13 cellular contexts compared by ENCODE assay signal in genomic region chr9:136231478-136232297, GRCh38. TPM values are rescaled to one million over a fixed set of nuclear protein-coding genes. Genes with fewer than 3 reads are reported as not detected.
DNase-seq lines count a peak whose midpoint lies in the region; ATAC-seq, FAIRE-seq and TF ChIP-seq lines count a peak whose summit lies in the region.
"Had no signal": no experiment of that assay in that cellular context is flagged by ENCODE, and none has a peak within 500 bp of the region (broad histone marks: within the 10 kb centered on the region; RNA-seq: fewer than 3 reads in every experiment).

No MANE protein-coding gene starts in this region.

- DNase-seq in left ventricle myocardium inferior (no peak), cardiac septum (ENCODE audit: low spot score) (no peak), T-helper 22 cell (ENCODE audit: low read depth) (peak; percentile 14), HTR-8/SVneo (ENCODE audit: insufficient read length, low spot score) (no peak), islet precursor cell (no peak), GM23248 (no peak)
- no peak for DNase-seq in central memory CD8-positive, alpha-beta T cell (ENCODE audit: low spot score in 2 of 2)
- no peak for DNase-seq in stimulated activated naive CD8-positive, alpha-beta T cell treated with anti-CD3 and anti-CD28 coated beads, Interleukin-15, amount 100 ng/mL, for 72 hours
- DNase-seq: activated CD8-positive, alpha-beta memory T cell treated with anti-CD3 and anti-CD28 coated beads for 24 hours; stomach had no signal

- H3K4me3 Mint-ChIP-seq in central memory CD8-positive, alpha-beta T cell, result no peak overlapping the region
- H3K4me3 Mint-ChIP-seq in stimulated activated naive CD8-positive, alpha-beta T cell treated with anti-CD3 and anti-CD28 coated beads, Interleukin-15, amount 100 ng/mL, for 72 hours, result peak overlapping the region; percentile 47 to 68
- H3K4me3 Mint-ChIP-seq: brain had no signal

- H3K9me3 Mint-ChIP-seq in central memory CD8-positive, alpha-beta T cell, result no peaks in the 10 kb centered on the region
- no peaks in the 10 kb centered on the region for H3K9me3 Mint-ChIP-seq in stimulated activated naive CD8-positive, alpha-beta T cell treated with anti-CD3 and anti-CD28 coated beads, Interleukin-15, amount 100 ng/mL, for 72 hours
- H3K9me3 Mint-ChIP-seq: brain had no signal

- WGBS in GM23248 (ENCODE audit: low coverage in 1 of 2, low lambda C conversion rate in 2 of 2, missing lambda C conversion rate in 2 of 2), 2 experiments, result 89 to 93% methylated on average over 31 of the region's 31 CpGs

- no peak overlapping the region for H3K27ac Mint-ChIP-seq in central memory CD8-positive, alpha-beta T cell (ENCODE audit: low read depth)
- peak overlapping the region in 1 of 2 donors; percentile 44 for H3K27ac Mint-ChIP-seq in stimulated activated naive CD8-positive, alpha-beta T cell treated with anti-CD3 and anti-CD28 coated beads, Interleukin-15, amount 100 ng/mL, for 72 hours

- H3K4me1 Mint-ChIP-seq in central memory CD8-positive, alpha-beta T cell, result peaks cover 24% of the 10 kb centered on the region
- H3K4me1 Mint-ChIP-seq in stimulated activated naive CD8-positive, alpha-beta T cell treated with anti-CD3 and anti-CD28 coated beads, Interleukin-15, amount 100 ng/mL, for 72 hours, result peaks cover 70% of the 10 kb centered on the region

- no peaks in the 10 kb centered on the region for H3K27me3 ChIP-seq in left ventricle myocardium inferior (ENCODE audit: low read depth)
- H3K27me3 ChIP-seq in GM23248 (replicated peaks; ENCODE audit: insufficient read depth), result no peaks in the 10 kb centered on the region
- H3K27me3 ChIP-seq: stomach had no signal

- no peaks in the 10 kb centered on the region for H3F3A ChIP-seq in GM23248 (ENCODE audit: insufficient read depth)

- intact Hi-C loops in left ventricle myocardium inferior (cut with micrococcal nuclease) (no loop called here), cardiac septum (cut with DNase I) (no loop called here)

- H3K4me3 ChIP-seq in left ventricle myocardium inferior (peak overlapping the region; percentile 22), GM23248 (no peak overlapping the region)
- H3K4me3 ChIP-seq: stomach had no signal

- H3K27ac ChIP-seq in left ventricle myocardium inferior (replicated peaks) (peak overlapping the region; percentile 48), GM23248 (no peak overlapping the region)
- H3K27ac ChIP-seq: stomach had no signal

- no peaks in the 10 kb centered on the region for H3K9me2 ChIP-seq in GM23248 (ENCODE audit: insufficient read depth)

- TF ChIP-seq CTCF in left ventricle myocardium inferior (IDR thresholded peaks at IDR 0.05; ENCODE audit: borderline replicate concordance), result no peak

- peaks cover 13% of the 10 kb centered on the region for H3K36me3 Mint-ChIP-seq in central memory CD8-positive, alpha-beta T cell (ENCODE audit: insufficient read depth)

- H3K79me2 ChIP-seq in GM23248 (ENCODE audit: insufficient read depth), result no peaks in the 10 kb centered on the region

- no peak overlapping the region for H3K4me2 ChIP-seq in GM23248 (ENCODE audit: unreplicated experiment)

- H3K27me3 Mint-ChIP-seq in central memory CD8-positive, alpha-beta T cell, result no peaks in the 10 kb centered on the region
- H3K27me3 Mint-ChIP-seq in stimulated activated naive CD8-positive, alpha-beta T cell treated with anti-CD3 and anti-CD28 coated beads, Interleukin-15, amount 100 ng/mL, for 72 hours, result no peaks in the 10 kb centered on the region
- H3K27me3 Mint-ChIP-seq: brain had no signal

- FAIRE-seq in HTR-8/SVneo (lab: Jason Lieb, UNC), result no peak

- H3K36me3 ChIP-seq in left ventricle myocardium inferior, result peaks cover 13% of the 10 kb centered on the region
- no peaks in the 10 kb centered on the region for H3K36me3 ChIP-seq in GM23248 (ENCODE audit: low read depth)

- ATAC-seq in central memory CD8-positive, alpha-beta T cell (replicated peaks; ENCODE audit: extremely low read depth, poor library complexity, severe bottlenecking), result peak; percentile 58
- ATAC-seq in stimulated activated naive CD8-positive, alpha-beta T cell treated with anti-CD3 and anti-CD28 coated beads, Interleukin-15, amount 100 ng/mL, for 72 hours, result peak; percentile 78
- ATAC-seq: esophagus mucosa had no signal

- H2AFZ ChIP-seq in GM23248, result no peak overlapping the region

- in situ Hi-C loops in GM23248 (cut with MboI), result no loop called here

- H3K9ac ChIP-seq in GM23248, result no peak overlapping the region

- no peaks in the 10 kb centered on the region for H4K20me1 ChIP-seq in GM23248 (ENCODE audit: insufficient read depth)

- no peaks in the 10 kb centered on the region for H3K9me3 ChIP-seq in left ventricle myocardium inferior (replicated peaks)
- no peaks in the 10 kb centered on the region for H3K9me3 ChIP-seq in GM23248 (ENCODE audit: low read depth)
- H3K9me3 ChIP-seq: stomach had no signal

- H3K4me1 ChIP-seq in left ventricle myocardium inferior, result peaks cover 4% of the 10 kb centered on the region
- H3K4me1 ChIP-seq in GM23248 (ENCODE audit: insufficient read depth), result peaks cover 9% of the 10 kb centered on the region

RNA-seq across cellular contexts. Expression of gene QSOX2, which starts 13.9 kb away (rescaled TPM):
- 8.0 TPM for total RNA-seq in left ventricle myocardium inferior
- 7.2 TPM for total RNA-seq in cardiac septum
- 11.7 and 16.4 TPM in 2 replicates for total RNA-seq in GM23248 (2014; rRNA removed; shearing (Covaris generic))
- 1.7 and 1.9 TPM in 2 replicates for polyA plus RNA-seq in GM23248 (2016; fragmentation: Nextera tagmentation; extraction: Ambion mirVana)

RNA-seq across cellular contexts. Expression of gene LHX3, which starts 26.8 kb away (rescaled TPM):
- total RNA-seq in left ventricle myocardium inferior (not detected), cardiac septum (not detected)
- not detected in 2 replicates for total RNA-seq in GM23248 (2014; rRNA removed; shearing (Covaris generic))
- polyA plus RNA-seq in GM23248 (2016; fragmentation: Nextera tagmentation; extraction: Ambion mirVana), result not detected in 2 replicates
- total RNA-seq: stomach had no signal
- polyA plus RNA-seq: neural cell, stomach had no signal
